ENCODE assay signal across 18 cellular contexts in the genomic region with DNA sequence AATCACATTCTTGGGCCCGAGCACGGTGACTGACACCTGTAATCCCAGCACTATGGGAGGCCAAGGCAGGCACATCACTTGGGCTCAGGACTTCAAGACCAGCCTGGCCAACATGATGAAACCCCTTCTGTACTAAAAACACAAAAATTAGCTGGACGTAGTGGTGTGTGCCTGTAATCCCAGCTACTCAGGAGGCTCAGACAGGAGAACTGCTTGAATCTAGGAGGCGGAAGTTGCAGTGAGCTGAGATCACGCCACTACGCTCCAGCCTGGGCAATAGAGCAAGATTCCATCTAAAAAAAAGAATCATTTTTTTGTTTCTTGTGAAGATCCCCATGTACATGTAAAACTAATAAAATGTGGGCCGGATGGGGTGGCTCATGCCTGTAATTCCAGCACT. TPM values are rescaled to one million over a fixed set of nuclear protein-coding genes. Genes with fewer than 3 reads are reported as not detected.
DNase-seq lines count a peak whose midpoint lies in the region; ATAC-seq and TF ChIP-seq lines count a peak whose summit lies in the region.
"Had no signal": no experiment of that assay in that cellular context is flagged by ENCODE, and none has a peak within 500 bp of the region (broad histone marks: within the 10 kb centered on the region; RNA-seq: fewer than 3 reads in every experiment).

No MANE protein-coding gene starts in this region.

- no peak for TF ChIP-seq CTCF in heart right ventricle (IDR thresholded peaks at IDR 0.05)
- no peak for TF ChIP-seq CTCF in right atrium auricular region (IDR thresholded peaks at IDR 0.05)
- no peak for TF ChIP-seq CTCF in testis (IDR thresholded peaks at IDR 0.05)

- peak overlapping the region; percentile 63 for H2BK5ac ChIP-seq in mesendoderm (ENCODE audit: low read length)

- POLR2A ChIA-PET in T-cell (lab: Charles Lee): no interaction called here

- H3K18ac ChIP-seq in mesendoderm (ENCODE audit: low read length): peak overlapping the region; percentile 45

- H3K27ac ChIP-seq in heart right ventricle: peak overlapping the region in 7 of 10 donors; percentile 27 to 80 (median 74)
- H3K27ac ChIP-seq in right atrium auricular region: peak overlapping the region in 1 of 2 donors; percentile 81
- H3K27ac ChIP-seq in mesendoderm (ENCODE audit: low read depth, low read length): peak overlapping the region; percentile 55
- H3K27ac ChIP-seq in testis: peak overlapping the region; percentile 24 to 65
- H3K27ac ChIP-seq: GM23248, left lung, thyroid gland had no signal

- H3K4me3 ChIP-seq in heart right ventricle (no peak overlapping the region), right atrium auricular region (no peak overlapping the region), mesendoderm (ENCODE audit: low read length) (no peak overlapping the region), testis (no peak overlapping the region)
- H3K4me3 ChIP-seq: GM23248, left lung, MG63, thyroid gland had no signal

- no peak overlapping the region for H4K5ac ChIP-seq in mesendoderm (ENCODE audit: low read length)

- H3K9ac ChIP-seq in mesendoderm (ENCODE audit: low read length): no peak overlapping the region
- H3K9ac ChIP-seq: GM23248 had no signal

- peak overlapping the region; percentile 77 to 89 for H3K27ac Mint-ChIP-seq in T-cell
- no peak overlapping the region for H3K27ac Mint-ChIP-seq in activated CD8-positive, alpha-beta memory T cell treated with anti-CD3 and anti-CD28 coated beads, Interleukin-2, amount 10 ng/mL, durations not matched to agents 7 days and 5 days
- H3K27ac Mint-ChIP-seq: activated naive CD4-positive, alpha-beta T cell treated with anti-CD3 and anti-CD28 coated beads, Interleukin-2, amount 50 U/mL, for 24 hours; activated T-cell treated with anti-CD3 and anti-CD28 coated beads, Interleukin-2, amount 50 U/mL, for 72 hours had no signal

- no peak overlapping the region for H2AK5ac ChIP-seq in mesendoderm (ENCODE audit: low read length)

- no peaks in the 10 kb centered on the region for H3K79me1 ChIP-seq in mesendoderm (ENCODE audit: low read length)

- H3K36me3 Mint-ChIP-seq in T-cell: peaks cover under 1% of the 10 kb centered on the region
- H3K36me3 Mint-ChIP-seq in activated CD8-positive, alpha-beta memory T cell treated with anti-CD3 and anti-CD28 coated beads, Interleukin-2, amount 10 ng/mL, durations not matched to agents 7 days and 5 days: peaks cover 2% of the 10 kb centered on the region

- H3K4me1 Mint-ChIP-seq in T-cell: peaks cover 50 to 58% (median 53%) of the 10 kb centered on the region in 3 donors
- peaks cover 26% of the 10 kb centered on the region for H3K4me1 Mint-ChIP-seq in activated CD8-positive, alpha-beta memory T cell treated with anti-CD3 and anti-CD28 coated beads, Interleukin-2, amount 10 ng/mL, durations not matched to agents 7 days and 5 days

- H2BK120ac ChIP-seq in mesendoderm (ENCODE audit: low read depth, low read length): peak overlapping the region; percentile 24

- no peaks in the 10 kb centered on the region for H3K27me3 ChIP-seq in heart right ventricle
- no peaks in the 10 kb centered on the region for H3K27me3 ChIP-seq in right atrium auricular region
- H3K27me3 ChIP-seq in mesendoderm (ENCODE audit: insufficient read depth, low read length, poor library complexity): no peaks in the 10 kb centered on the region
- no peaks in the 10 kb centered on the region for H3K27me3 ChIP-seq in testis
- H3K27me3 ChIP-seq: left lung, MG63, thyroid gland had no signal

- DNase-seq in heart right ventricle: no peak
- DNase-seq in right atrium auricular region (ENCODE audit: low spot score): no peak
- DNase-seq in T-cell: no peak
- DNase-seq in mesendoderm: no peak
- DNase-seq in testis: no peak
- no peak for DNase-seq in activated CD8-positive, alpha-beta memory T cell treated with anti-CD3 and anti-CD28 coated beads, Interleukin-2, amount 10 ng/mL, durations not matched to agents 7 days and 5 days
- no peak for DNase-seq in putamen (ENCODE audit: low spot score)
- DNase-seq in NCI-H1105 treated with DMSO at 0.1 percent for 48 hours (lab: John Stamatoyannopoulos, UW): no peak
- DNase-seq: activated CD4-positive, alpha-beta T cell treated with anti-CD3 and anti-CD28 coated beads, Interleukin-2, amount 50 U/mL, for 4 hours; activated T-cell treated with anti-CD3 and anti-CD28 coated beads, Interleukin-2, amount 50 U/mL, for 72 hours; DMS79; GM23248; left lung; MG63; NCI-H1694 treated with DMSO at 0.1 percent for 48 hours; SHP77; thyroid gland had no signal

- H3K36me3 ChIP-seq in heart right ventricle (no peaks in the 10 kb centered on the region), right atrium auricular region (no peaks in the 10 kb centered on the region), mesendoderm (ENCODE audit: control insufficient read depth, insufficient read depth, low read length) (no peaks in the 10 kb centered on the region), testis (ENCODE audit: low read depth, missing control alignments) (no peaks in the 10 kb centered on the region)
- H3K36me3 ChIP-seq: left lung, MG63, thyroid gland had no signal

- H3K9me3 ChIP-seq in heart right ventricle: no peaks in the 10 kb centered on the region
- H3K9me3 ChIP-seq in right atrium auricular region: no peaks in the 10 kb centered on the region
- H3K9me3 ChIP-seq in testis: no peaks in the 10 kb centered on the region
- H3K9me3 ChIP-seq: left lung, thyroid gland had no signal

- H3K4me2 ChIP-seq in mesendoderm (ENCODE audit: low read length): no peak overlapping the region

- CTCF ChIA-PET in T-cell (lab: Charles Lee): no interaction called here
- CTCF ChIA-PET in activated CD8-positive, alpha-beta memory T cell treated with anti-CD3 and anti-CD28 coated beads, Interleukin-2, amount 10 ng/mL, durations not matched to agents 7 days and 5 days (lab: Charles Lee): interaction anchor here (0.8 kb wide), 1 partner anchor 18 kb away, joined by 3 read pairs; no protein-coding TSS in a partner anchor

- peak overlapping the region; percentile 25 to 50 (median 40) for H3K4me3 Mint-ChIP-seq in T-cell
- H3K4me3 Mint-ChIP-seq in activated CD8-positive, alpha-beta memory T cell treated with anti-CD3 and anti-CD28 coated beads, Interleukin-2, amount 10 ng/mL, durations not matched to agents 7 days and 5 days: no peak overlapping the region
- H3K4me3 Mint-ChIP-seq: activated naive CD4-positive, alpha-beta T cell treated with anti-CD3 and anti-CD28 coated beads, Interleukin-2, amount 50 U/mL, for 24 hours; activated T-cell treated with anti-CD3 and anti-CD28 coated beads, Interleukin-2, amount 50 U/mL, for 72 hours had no signal

- H3K4me1 ChIP-seq in heart right ventricle: peaks cover 0 to 23% (median 0%) of the 10 kb centered on the region in 9 donors
- H3K4me1 ChIP-seq in right atrium auricular region: peaks cover 0 to 5% of the 10 kb centered on the region in 2 donors
- no peaks in the 10 kb centered on the region for H3K4me1 ChIP-seq in mesendoderm (ENCODE audit: control insufficient read depth, low read depth, low read length)
- peaks cover 16% of the 10 kb centered on the region for H3K4me1 ChIP-seq in testis
- H3K4me1 ChIP-seq: left lung had no signal

- H3K9me3 Mint-ChIP-seq in T-cell: peaks cover 0 to 5% (median 1%) of the 10 kb centered on the region in 3 donors
- H3K9me3 Mint-ChIP-seq in activated CD8-positive, alpha-beta memory T cell treated with anti-CD3 and anti-CD28 coated beads, Interleukin-2, amount 10 ng/mL, durations not matched to agents 7 days and 5 days (ENCODE audit: low read depth): no peaks in the 10 kb centered on the region
- H3K9me3 Mint-ChIP-seq: activated naive CD4-positive, alpha-beta T cell treated with anti-CD3 and anti-CD28 coated beads, Interleukin-2, amount 50 U/mL, for 24 hours had no signal

- no peak for TF ChIP-seq POLR2A in testis (IDR thresholded peaks at IDR 0.05)

- peak overlapping the region; percentile 65 for H4K8ac ChIP-seq in mesendoderm (ENCODE audit: low read depth, low read length)

- no peak overlapping the region for H3K23ac ChIP-seq in mesendoderm (ENCODE audit: low read length)

- 81 to 89% methylated on average over 7 of the region's 7 CpGs for WGBS in heart right ventricle, 2 donors
- no CpG with 5 or more reads among the region's 7 CpGs for WGBS in mesendoderm (ENCODE audit: extremely low coverage, insufficient coverage, low lambda C conversion rate)
- 81 to 88% methylated on average over 7 of the region's 7 CpGs for WGBS in testis, 2 donors

- H3K56ac ChIP-seq in mesendoderm (ENCODE audit: low read length): peak overlapping the region; percentile 12

- no peak overlapping the region for H3K4ac ChIP-seq in mesendoderm (ENCODE audit: low read depth, low read length)

- H3K79me2 ChIP-seq in mesendoderm (ENCODE audit: control insufficient read depth, insufficient read depth, low read length): no peaks in the 10 kb centered on the region

- intact Hi-C loops in heart right ventricle (cut with DNase I) (loop anchor here in 2 of 10 donors (5.0 to 10.0 kb wide), 2 partner anchors 50 to 52 kb away; partner anchors contain the start of gene ATF7IP2 (in 1 of the 2)), testis (cut with DNase I; ENCODE audit: low total_unique reads) (no loop called here)

- H2BK15ac ChIP-seq in mesendoderm (replicated peaks; ENCODE audit: low read depth): no peak overlapping the region

- H3K27me3 Mint-ChIP-seq in T-cell: no peaks in the 10 kb centered on the region
- H3K27me3 Mint-ChIP-seq in activated CD8-positive, alpha-beta memory T cell treated with anti-CD3 and anti-CD28 coated beads, Interleukin-2, amount 10 ng/mL, durations not matched to agents 7 days and 5 days: no peaks in the 10 kb centered on the region
- H3K27me3 Mint-ChIP-seq: activated naive CD4-positive, alpha-beta T cell treated with anti-CD3 and anti-CD28 coated beads, Interleukin-2, amount 50 U/mL, for 24 hours had no signal

- ATAC-seq in heart right ventricle (no peak), T-cell (replicated peaks in 1 of 4) (no peak)
- no peak for ATAC-seq in activated CD8-positive, alpha-beta memory T cell treated with anti-CD3 and anti-CD28 coated beads, Interleukin-2, amount 10 ng/mL, durations not matched to agents 7 days and 5 days
- ATAC-seq: left lung had no signal

RNA-seq across cellular contexts. Expression of gene ATF7IP2, which starts 53.1 kb away (rescaled TPM):
- total RNA-seq in heart right ventricle (10 to 100 TPM; 19.4 to 62.6 (median 35.8) TPM), right atrium auricular region (10 to 100 TPM; 22.6 to 32.7 TPM), T-cell (10 to 100 TPM; 49.1 to 97.1 (median 56.7) TPM), testis (100 to 1,000 TPM; 227 to 293 TPM)
- polyA plus RNA-seq in heart right ventricle (10 to 100 TPM; 24.3 to 47.0 TPM), testis (ENCODE audit: insufficient read depth, low read depth, low replicate concordance) (110 TPM)
- 35.4 TPM for polyA plus RNA-seq in mesendoderm (2013, experiment 1 of 2)
- 33.9 TPM for polyA plus RNA-seq in mesendoderm (2013, experiment 2 of 2)
- total RNA-seq in activated CD8-positive, alpha-beta memory T cell treated with anti-CD3 and anti-CD28 coated beads, Interleukin-2, amount 10 ng/mL, durations not matched to agents 7 days and 5 days: 10 to 100 TPM; 17.7 to 18.7 TPM
